In the genomic region with DNA sequence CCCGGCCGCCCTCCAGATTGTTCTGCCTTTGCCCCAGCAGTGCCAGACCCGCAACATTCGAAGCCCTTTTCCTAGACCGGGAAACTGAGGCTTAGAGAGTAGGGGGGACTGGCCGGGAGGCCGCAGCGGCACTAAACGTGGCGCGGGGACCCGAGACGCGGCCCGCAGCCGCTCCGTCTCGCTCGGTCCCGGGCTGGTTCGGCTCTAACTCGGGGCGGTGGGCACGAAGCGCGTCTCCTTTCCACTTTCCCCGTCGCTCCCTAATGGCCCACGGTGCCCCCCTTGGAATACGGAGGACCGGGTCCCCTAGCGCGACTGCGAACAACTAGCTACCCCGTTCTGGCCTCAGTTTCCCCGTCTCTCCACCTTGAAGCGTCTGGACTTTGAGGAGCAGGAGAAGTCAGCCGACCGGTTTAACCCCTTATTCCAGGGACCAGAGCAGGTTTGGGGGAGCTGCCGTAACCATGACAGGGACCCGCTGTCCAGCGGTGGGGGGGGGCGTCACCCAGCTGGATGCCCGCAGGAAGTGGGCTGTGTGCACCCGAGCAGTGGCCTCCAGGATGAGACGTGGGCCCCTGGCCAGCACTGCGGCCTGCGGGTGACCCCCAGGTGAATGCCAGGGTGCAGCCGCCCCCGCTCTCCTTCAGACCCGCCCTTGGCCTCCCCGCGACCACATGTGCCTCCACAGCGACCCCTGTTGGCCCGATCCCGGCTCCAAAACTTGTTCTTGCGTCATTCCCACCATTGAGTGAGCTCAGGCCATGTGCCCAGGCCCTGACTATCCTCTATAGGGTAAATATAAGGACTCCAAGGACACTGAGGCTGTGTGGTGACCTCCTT, we compare ENCODE assay signal across 1 cellular context.
A peak's percentile ranks its signal among the peaks of the same experiment; 100 is the strongest.
TF ChIP-seq lines count a peak whose summit lies in the region.

No MANE protein-coding gene starts in this region.

TF ChIP-seq in K562, 482 proteins besides CTCF, POLR2A, EP300 and RAD21 (continues in another document):
- peak; percentile 58 for TF ChIP-seq BRD9 (IDR thresholded peaks at IDR 0.05; ENCODE audit: low read depth, partially characterized antibody)
- TF ChIP-seq EP400 (IDR thresholded peaks at IDR 0.05): peak; percentile 100
- TF ChIP-seq JUND (IDR thresholded peaks at IDR 0.05; ENCODE audit: borderline replicate concordance, low read depth, low read length): peak; percentile 90
- peak; percentile 83; the same call in 1 of the 3 replicates for TF ChIP-seq JUND (tag; IDR thresholded peaks at IDR 0.05; ENCODE audit: borderline replicate concordance, low read depth, low read length)
- 0 out of 4 replicates have a peak, but pooled peaks of 1 of the 2 experiments have one; percentile 36 for TF ChIP-seq ZNF639 (CRISPR knock-in tag; conservative IDR thresholded peaks at IDR 0.05 in 1 of 2, IDR thresholded peaks at IDR 0.05 in 1 of 2)
- no peak for TF ChIP-seq RBM17 (IDR thresholded peaks at IDR 0.05; ENCODE audit: borderline replicate concordance, low read depth, low read length)
- no peak for TF ChIP-seq NR4A1 (CRISPR knock-in tag; IDR thresholded peaks at IDR 0.05)
- TF ChIP-seq NR4A1 (tag; IDR thresholded peaks at IDR 0.05): no peak
- peak; percentile 91 to 95 for TF ChIP-seq MNT (conservative IDR thresholded peaks at IDR 0.05)
- TF ChIP-seq HCFC1 (IDR thresholded peaks at IDR 0.05; ENCODE audit: low read depth, low read length): peak; percentile 51
- no peak for TF ChIP-seq ZKSCAN8 (CRISPR knock-in tag; IDR thresholded peaks at IDR 0.05)
- peak; percentile 16; the same call in 1 of the 2 replicates for TF ChIP-seq TCF3 (CRISPR knock-in tag; IDR thresholded peaks at IDR 0.05)
- peak; percentile 46 for TF ChIP-seq DACH1 (IDR thresholded peaks at IDR 0.05; ENCODE audit: partially characterized antibody)
- TF ChIP-seq POLR2B (IDR thresholded peaks at IDR 0.05; ENCODE audit: low read depth, partially characterized antibody): peak; percentile 29
- peak; percentile 60; the same call in 1 of the 2 replicates for TF ChIP-seq KLF6 (CRISPR knock-in tag; IDR thresholded peaks at IDR 0.05; ENCODE audit: borderline replicate concordance)
- peak; percentile 90 for TF ChIP-seq CREM (IDR thresholded peaks at IDR 0.05; ENCODE audit: low read depth)
- peak in 1 of 2 experiments; percentile 63; a peak in 1 of 3 replicates for TF ChIP-seq CBX3 (IDR thresholded peaks at IDR 0.05; ENCODE audit: borderline replicate concordance in 1 of 2, low read length in 2 of 2)
- TF ChIP-seq BHLHE40 (IDR thresholded peaks at IDR 0.05; ENCODE audit: low read length): no peak
- TF ChIP-seq PCBP2 (IDR thresholded peaks at IDR 0.05; ENCODE audit: low read depth, low read length, poor library complexity, severe bottlenecking): no peak
- TF ChIP-seq EGR1 (conservative IDR thresholded peaks at IDR 0.05): peak; percentile 96
- TF ChIP-seq, protein P1, sequence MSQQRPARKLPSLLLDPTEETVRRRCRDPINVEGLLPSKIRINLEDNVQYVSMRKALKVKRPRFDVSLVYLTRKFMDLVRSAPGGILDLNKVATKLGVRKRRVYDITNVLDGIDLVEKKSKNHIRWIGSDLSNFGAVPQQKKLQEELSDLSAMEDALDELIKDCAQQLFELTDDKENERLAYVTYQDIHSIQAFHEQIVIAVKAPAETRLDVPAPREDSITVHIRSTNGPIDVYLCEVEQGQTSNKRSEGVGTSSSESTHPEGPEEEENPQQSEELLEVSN (IDR thresholded peaks at IDR 0.05; ENCODE audit: borderline replicate concordance in 1 of 2, extremely low read depth in 1 of 2, insufficient read depth in 1 of 2, insufficient read length in 1 of 2, low read depth in 1 of 2, low read length in 1 of 2, poor library complexity in 1 of 2, severe bottlenecking in 1 of 2): peak; percentile 71 to 92
- TF ChIP-seq NFIC (IDR thresholded peaks at IDR 0.05): peak; percentile 57; the same call in 1 of the 2 replicates
- TF ChIP-seq NBN (IDR thresholded peaks at IDR 0.05; ENCODE audit: low read depth): no peak
- TF ChIP-seq GTF2E2 (tag; IDR thresholded peaks at IDR 0.05): no peak
- TF ChIP-seq NR2F6 (CRISPR knock-in tag; IDR thresholded peaks at IDR 0.05): no peak
- TF ChIP-seq TAF1 (IDR thresholded peaks at IDR 0.05; ENCODE audit: control insufficient read depth, extremely low read depth, insufficient read depth, low read length, severe bottlenecking): peak; percentile 40
- TF ChIP-seq ZFPM2 (CRISPR knock-in tag; IDR thresholded peaks at IDR 0.05): no peak
- TF ChIP-seq SMARCA5 (IDR thresholded peaks at IDR 0.05): no peak
- TF ChIP-seq, protein P2, sequence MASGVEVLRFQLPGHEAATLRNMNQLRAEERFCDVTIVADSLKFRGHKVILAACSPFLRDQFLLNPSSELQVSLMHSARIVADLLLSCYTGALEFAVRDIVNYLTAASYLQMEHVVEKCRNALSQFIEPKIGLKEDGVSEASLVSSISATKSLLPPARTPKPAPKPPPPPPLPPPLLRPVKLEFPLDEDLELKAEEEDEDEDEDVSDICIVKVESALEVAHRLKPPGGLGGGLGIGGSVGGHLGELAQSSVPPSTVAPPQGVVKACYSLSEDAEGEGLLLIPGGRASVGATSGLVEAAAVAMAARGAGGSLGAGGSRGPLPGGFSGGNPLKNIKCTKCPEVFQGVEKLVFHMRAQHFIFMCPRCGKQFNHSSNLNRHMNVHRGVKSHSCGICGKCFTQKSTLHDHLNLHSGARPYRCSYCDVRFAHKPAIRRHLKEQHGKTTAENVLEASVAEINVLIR (CRISPR knock-in tag; IDR thresholded peaks at IDR 0.05): 0 out of 2 replicates have a peak, but pooled peaks have one; percentile 33
- peak; percentile 44; the same call in 1 of the 2 replicates for TF ChIP-seq SMARCC2 (IDR thresholded peaks at IDR 0.05; ENCODE audit: low read depth)
- TF ChIP-seq ZNF41 (CRISPR knock-in tag; conservative IDR thresholded peaks at IDR 0.05): no peak
- TF ChIP-seq L3MBTL2 (IDR thresholded peaks at IDR 0.05): peak; percentile 94
- peak; percentile 59 for TF ChIP-seq SUPT5H (IDR thresholded peaks at IDR 0.05)
- peak; percentile 96 for TF ChIP-seq MGA (IDR thresholded peaks at IDR 0.05)
- TF ChIP-seq NCOR1 (IDR thresholded peaks at IDR 0.05): 0 out of 2 replicates have a peak, but pooled peaks have one; percentile 15
- no peak for TF ChIP-seq CBFA2T2 (conservative IDR thresholded peaks at IDR 0.05)
- TF ChIP-seq MYC (IDR thresholded peaks at IDR 0.05; ENCODE audit: low read depth, low read length): peak; percentile 100
- TF ChIP-seq MYC (CRISPR knock-in tag; IDR thresholded peaks at IDR 0.05; ENCODE audit: borderline replicate concordance, low read depth): peak; percentile 97
- TF ChIP-seq MAX (CRISPR knock-in tag; IDR thresholded peaks at IDR 0.05): peak; percentile 97
- peak; percentile 34 for TF ChIP-seq CHD1 (IDR thresholded peaks at IDR 0.05; ENCODE audit: low read length)
- TF ChIP-seq MXI1 (IDR thresholded peaks at IDR 0.05; ENCODE audit: low read depth, low read length): 0 out of 2 replicates have a peak, but pooled peaks have one; percentile 37
- TF ChIP-seq MAFG (tag; conservative IDR thresholded peaks at IDR 0.05): no peak
